In genomic region chr3:150149651-150150051, GRCh38 we compare ENCODE assay signal across 13 cellular contexts.
DNase-seq lines count a peak whose midpoint lies in the region; ATAC-seq lines count a peak whose summit lies in the region.
"Had no signal": no experiment of that assay in that cellular context is flagged by ENCODE, and none has a peak within 500 bp of the region (broad histone marks: within the 10 kb centered on the region; RNA-seq: fewer than 3 reads in every experiment).

No MANE protein-coding gene starts in this region.

- peak; percentile 30 for DNase-seq in NCI-H1105 treated with DMSO at 0.1 percent for 48 hours (lab: John Stamatoyannopoulos, UW)
- DNase-seq in NCI-H1105 (lab: John Stamatoyannopoulos, UW) = no peak
- DNase-seq in NCI-H69 (lab: John Stamatoyannopoulos, UW) = peak; percentile 54
- peak; percentile 96 for DNase-seq in fibroblast of peridontal ligament (ENCODE audit: extremely low read depth)
- peak; percentile 94 for DNase-seq in skeletal muscle cell (ENCODE audit: low read depth)
- no peak for DNase-seq in effector CD4-positive, alpha-beta T cell
- no peak for DNase-seq in central memory CD4-positive, alpha-beta T cell
- DNase-seq: activated CD4-positive, alpha-beta memory T cell treated with anti-CD3 and anti-CD28 coated beads, Interleukin-2, amount 10 ng/mL, durations not matched to agents 7 days and 5 days; spleen had no signal

- no peak for ATAC-seq in GM18498 (IDR thresholded peaks at IDR 0.05; ENCODE audit: unreplicated experiment)
- ATAC-seq: left lobe of liver had no signal

- no peak overlapping the region for H3K4me3 ChIP-seq in skeletal muscle cell (ENCODE audit: low read depth, low read length)
- H3K4me3 ChIP-seq: BLaER1, cardiac muscle cell, spleen had no signal

Comparison
In these comparisons a context has a peak if more than half of its experiments do, and no peak if none do; other contexts are left out.
1. DNase-seq: peak in NCI-H1105 treated with DMSO at 0.1 percent for 48 hours (single experiment), NCI-H69 (single experiment), fibroblast of peridontal ligament (single experiment) and skeletal muscle cell (single experiment); none in NCI-H1105 (single experiment), effector CD4-positive, alpha-beta T cell (single experiment) and central memory CD4-positive, alpha-beta T cell (single experiment).